ENCODE assay signal across 14 cellular contexts in the genomic region with DNA sequence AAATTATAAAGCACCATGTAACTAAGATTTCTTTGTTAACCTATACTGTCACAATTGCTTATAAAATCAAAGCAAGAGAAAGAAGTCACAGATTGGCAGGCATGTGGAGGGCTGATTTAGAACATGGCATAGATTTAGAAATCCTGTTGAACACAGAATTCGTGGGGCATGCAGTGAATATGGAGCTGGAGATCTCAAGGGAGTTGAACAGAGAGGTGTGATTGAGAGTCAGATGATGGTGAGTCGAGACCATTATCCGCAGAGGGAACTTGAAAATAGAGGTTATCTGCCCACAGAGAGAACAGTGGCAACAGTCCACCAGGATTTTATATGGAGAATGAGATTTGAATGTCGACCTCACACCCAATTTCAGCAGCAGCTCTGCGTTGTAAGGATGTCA. TPM values are rescaled to one million over a fixed set of nuclear protein-coding genes. Genes with fewer than 3 reads are reported as not detected.
"Had no signal": no experiment of that assay in that cellular context is flagged by ENCODE, and none has a peak within 500 bp of the region (broad histone marks: within the 10 kb centered on the region; RNA-seq: fewer than 3 reads in every experiment).

No MANE protein-coding gene starts in this region.

- ATAC-seq: activated CD8-positive, alpha-beta T cell treated with anti-CD3 and anti-CD28 coated beads for 36 hours; activated T-cell treated with anti-CD3 and anti-CD28 coated beads, Interleukin-2, amount 50 U/mL, for 72 hours; left colon; mucosa of descending colon; stimulated activated naive CD8-positive, alpha-beta T cell treated with anti-CD3 and anti-CD28 coated beads, Interleukin-15, amount 100 ng/mL, for 72 hours had no signal

- H3K36me3 Mint-ChIP-seq: activated naive CD8-positive, alpha-beta T cell treated with anti-CD3 and anti-CD28 coated beads for 36 hours; natural killer cell treated with Interleukin-12 subunit alpha and Interleukin-12 subunit beta and Interleukin-15 and Interleukin-18, amount 100 ng/mL, for 72 hours had no signal

- DNase-seq: activated CD8-positive, alpha-beta memory T cell treated with anti-CD3 and anti-CD28 coated beads, Interleukin-2, amount 50 U/mL, for 4 hours; activated CD8-positive, alpha-beta T cell treated with anti-CD3 and anti-CD28 coated beads for 36 hours; activated gamma-delta T cell treated with Interleukin-2 at 50 U/mL for 16 hours; activated naive CD8-positive, alpha-beta T cell treated with anti-CD3 and anti-CD28 coated beads for 36 hours; activated T-cell treated with anti-CD3 and anti-CD28 coated beads, Interleukin-2, amount 50 U/mL, for 72 hours; left colon; mammary epithelial cell; mucosa of descending colon; ovary; stimulated activated CD4-positive, alpha-beta T cell treated with anti-CD3 and anti-CD28 coated beads, Interleukin-4, amount 100 ng/mL, for 4 hours; stimulated activated naive CD8-positive, alpha-beta T cell treated with anti-CD3 and anti-CD28 coated beads, Interleukin-15, amount 100 ng/mL, for 72 hours had no signal

- H3K27me3 ChIP-seq: ovary had no signal

- H3K4me1 Mint-ChIP-seq: activated naive CD8-positive, alpha-beta T cell treated with anti-CD3 and anti-CD28 coated beads for 36 hours; stimulated activated naive CD8-positive, alpha-beta T cell treated with anti-CD3 and anti-CD28 coated beads, Interleukin-15, amount 100 ng/mL, for 72 hours had no signal

- H3K4me3 Mint-ChIP-seq: activated CD8-positive, alpha-beta T cell treated with anti-CD3 and anti-CD28 coated beads for 36 hours; activated naive CD8-positive, alpha-beta T cell treated with anti-CD3 and anti-CD28 coated beads for 36 hours; activated T-cell treated with anti-CD3 and anti-CD28 coated beads, Interleukin-2, amount 50 U/mL, for 72 hours; natural killer cell treated with Interleukin-12 subunit alpha and Interleukin-12 subunit beta and Interleukin-15 and Interleukin-18, amount 100 ng/mL, for 72 hours; stimulated activated naive CD8-positive, alpha-beta T cell treated with anti-CD3 and anti-CD28 coated beads, Interleukin-15, amount 100 ng/mL, for 72 hours had no signal

- H3K4me3 ChIP-seq: mucosa of descending colon, ovary, thoracic aorta had no signal

- H3K36me3 ChIP-seq: ovary, thoracic aorta had no signal

- H3K27ac Mint-ChIP-seq: activated CD8-positive, alpha-beta T cell treated with anti-CD3 and anti-CD28 coated beads for 36 hours; activated naive CD8-positive, alpha-beta T cell treated with anti-CD3 and anti-CD28 coated beads for 36 hours; activated T-cell treated with anti-CD3 and anti-CD28 coated beads, Interleukin-2, amount 50 U/mL, for 72 hours; natural killer cell treated with Interleukin-12 subunit alpha and Interleukin-12 subunit beta and Interleukin-15 and Interleukin-18, amount 100 ng/mL, for 72 hours; stimulated activated naive CD8-positive, alpha-beta T cell treated with anti-CD3 and anti-CD28 coated beads, Interleukin-15, amount 100 ng/mL, for 72 hours had no signal

- H3K9me3 ChIP-seq: mucosa of descending colon, ovary, thoracic aorta had no signal

- H3K9me3 Mint-ChIP-seq: activated CD8-positive, alpha-beta T cell treated with anti-CD3 and anti-CD28 coated beads for 36 hours; activated naive CD8-positive, alpha-beta T cell treated with anti-CD3 and anti-CD28 coated beads for 36 hours; activated T-cell treated with anti-CD3 and anti-CD28 coated beads, Interleukin-2, amount 50 U/mL, for 72 hours; natural killer cell treated with Interleukin-12 subunit alpha and Interleukin-12 subunit beta and Interleukin-15 and Interleukin-18, amount 100 ng/mL, for 72 hours; stimulated activated naive CD8-positive, alpha-beta T cell treated with anti-CD3 and anti-CD28 coated beads, Interleukin-15, amount 100 ng/mL, for 72 hours had no signal

RNA-seq across cellular contexts. Expression of gene PBX1, which starts 27.6 kb away (rescaled TPM):
- total RNA-seq: activated CD8-positive, alpha-beta T cell treated with anti-CD3 and anti-CD28 coated beads for 36 hours; T-helper 2 cell treated with Interferon-gamma antibody and Interleukin-4, amounts not matched to agents 100 ng/mL and 5 ng/mL, for 36 hours had no signal
